Comparison of ENCODE assay signal across 16 cellular contexts in the genomic region with DNA sequence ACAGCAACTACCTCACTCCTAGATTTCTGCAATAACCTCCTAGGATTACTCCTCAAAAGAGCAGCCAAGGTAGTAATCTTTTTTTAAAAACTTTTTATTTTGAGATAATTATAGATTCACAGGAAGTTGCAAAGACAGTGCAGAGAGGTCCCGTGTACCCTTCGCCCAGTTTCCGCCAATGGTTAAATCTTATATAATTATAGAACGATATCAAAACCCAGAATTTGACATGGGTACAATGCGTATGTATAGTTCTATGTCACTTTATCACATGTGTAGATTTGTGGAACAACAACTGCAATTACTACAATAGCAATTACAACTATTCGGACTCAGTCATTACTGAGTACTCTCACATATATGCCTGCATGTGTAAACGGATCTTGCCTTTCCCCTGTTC.
DNase-seq lines count a peak whose midpoint lies in the region; ATAC-seq and TF ChIP-seq lines count a peak whose summit lies in the region.
"Had no signal": no experiment of that assay in that cellular context is flagged by ENCODE, and none has a peak within 500 bp of the region (broad histone marks: within the 10 kb centered on the region; RNA-seq: fewer than 3 reads in every experiment).

No MANE protein-coding gene starts in this region.

- 78 to 87% methylated on average over 7 of the region's 7 CpGs for WGBS in heart right ventricle, 2 donors

- H3K9me3 ChIP-seq in heart right ventricle, result no peaks in the 10 kb centered on the region
- H3K9me3 ChIP-seq: BE2C had no signal

- H3K27ac ChIP-seq in heart right ventricle, result peak overlapping the region in 8 of 10 donors; percentile 34 to 76 (median 64)
- H3K27ac ChIP-seq: PC-9 had no signal

- H3K27ac Mint-ChIP-seq in activated CD4-positive, alpha-beta memory T cell treated with anti-CD3 and anti-CD28 coated beads for 36 hours, result peak overlapping the region; percentile 83
- peak overlapping the region; percentile 94 for H3K27ac Mint-ChIP-seq in memory B cell
- H3K27ac Mint-ChIP-seq in type B pancreatic cell, result peak overlapping the region; percentile 39

- TF ChIP-seq CTCF in heart right ventricle (IDR thresholded peaks at IDR 0.05), result no peak
- TF ChIP-seq CTCF in type B pancreatic cell (conservative IDR thresholded peaks at IDR 0.05), result no peak

- H3K27me3 Mint-ChIP-seq in activated CD4-positive, alpha-beta memory T cell treated with anti-CD3 and anti-CD28 coated beads for 36 hours, result no peaks in the 10 kb centered on the region
- H3K27me3 Mint-ChIP-seq in memory B cell (no peaks in the 10 kb centered on the region), type B pancreatic cell (no peaks in the 10 kb centered on the region)
- H3K27me3 Mint-ChIP-seq: brain had no signal

- no peak overlapping the region for H3K4me3 ChIP-seq in heart right ventricle
- H3K4me3 ChIP-seq: PC-9 had no signal

- in situ Hi-C loops in KBM-7 (cut with MboI; ENCODE audit: low pct_unique_long_range_greater_than_20kb, low sequenced_read_pairs), result no loop called here

- peaks cover 20% of the 10 kb centered on the region for H3K36me3 Mint-ChIP-seq in activated CD4-positive, alpha-beta memory T cell treated with anti-CD3 and anti-CD28 coated beads for 36 hours
- H3K36me3 Mint-ChIP-seq in memory B cell (peaks cover 18% of the 10 kb centered on the region), type B pancreatic cell (peaks cover 20% of the 10 kb centered on the region)

- POLR2A ChIA-PET in activated CD4-positive, alpha-beta memory T cell treated with anti-CD3 and anti-CD28 coated beads for 36 hours (lab: Charles Lee), result interaction anchor here (1.3 to 2.1 kb wide), 5 partner anchors 54 to 165 kb away, joined by 4 to 11 read pairs (median 8); no protein-coding TSS in a partner anchor

- CTCF ChIA-PET in activated CD4-positive, alpha-beta memory T cell treated with anti-CD3 and anti-CD28 coated beads for 36 hours (lab: Charles Lee), result interaction anchor here (1.3 to 1.4 kb wide), 2 partner anchors 40 to 77 kb away, joined by 3 read pairs; no protein-coding TSS in a partner anchor

- ATAC-seq in heart right ventricle (no peak), memory B cell (ENCODE audit: low read depth) (no peak), HG02884 (IDR thresholded peaks at IDR 0.05; ENCODE audit: unreplicated experiment) (no peak)

- H3K4me1 Mint-ChIP-seq in activated CD4-positive, alpha-beta memory T cell treated with anti-CD3 and anti-CD28 coated beads for 36 hours (ENCODE audit: low read depth), result peaks cover 64% of the 10 kb centered on the region
- H3K4me1 Mint-ChIP-seq in memory B cell, result peaks cover 52% of the 10 kb centered on the region
- H3K4me1 Mint-ChIP-seq in type B pancreatic cell (ENCODE audit: unreplicated experiment), result peaks cover 41% of the 10 kb centered on the region

- H3K27me3 ChIP-seq in heart right ventricle, result no peaks in the 10 kb centered on the region
- H3K27me3 ChIP-seq: BE2C had no signal

- peaks cover 9% of the 10 kb centered on the region for H3K9me3 Mint-ChIP-seq in activated CD4-positive, alpha-beta memory T cell treated with anti-CD3 and anti-CD28 coated beads for 36 hours
- H3K9me3 Mint-ChIP-seq in memory B cell, result no peaks in the 10 kb centered on the region
- peaks cover 3% of the 10 kb centered on the region for H3K9me3 Mint-ChIP-seq in type B pancreatic cell
- H3K9me3 Mint-ChIP-seq: brain had no signal

- peaks cover 0 to 19% (median 0%) of the 10 kb centered on the region in 9 donors for H3K36me3 ChIP-seq in heart right ventricle
- H3K36me3 ChIP-seq: BE2C had no signal

- intact Hi-C loops in heart right ventricle (cut with DNase I), result loop anchor here in 2 of 10 donors (5.0 kb wide), 2 partner anchors 50 to 165 kb away; a partner anchor contains a TSS
- intact Hi-C loops in cardiac septum (cut with DNase I), result no loop called here
- intact Hi-C loops in activated CD4-positive, alpha-beta memory T cell treated with anti-CD3 and anti-CD28 coated beads for 36 hours (cut with micrococcal nuclease), result loop anchor here (5.0 kb wide), 2 partner anchors 160 to 300 kb away; a partner anchor contains a TSS

- H3K4me3 Mint-ChIP-seq in activated CD4-positive, alpha-beta memory T cell treated with anti-CD3 and anti-CD28 coated beads for 36 hours, result peak overlapping the region; percentile 14
- H3K4me3 Mint-ChIP-seq in memory B cell, result peak overlapping the region; percentile 84
- no peak overlapping the region for H3K4me3 Mint-ChIP-seq in type B pancreatic cell
- H3K4me3 Mint-ChIP-seq: brain had no signal

- DNase-seq in heart right ventricle, result no peak
- DNase-seq in cardiac septum (ENCODE audit: low spot score), result no peak
- DNase-seq in activated CD4-positive, alpha-beta memory T cell treated with anti-CD3 and anti-CD28 coated beads for 36 hours, result no peak
- no peak for DNase-seq in memory B cell (ENCODE audit: low spot score in 2 of 2)
- DNase-seq in type B pancreatic cell (ENCODE audit: extremely low spot score, unreplicated experiment), result no peak
- no peak for DNase-seq in DMS 273 treated with DMSO at 0.1 percent for 48 hours (lab: John Stamatoyannopoulos, UW)
- DNase-seq in KBM-7, result no peak
- DNase-seq: BE2C, head of caudate nucleus, left colon, NCI-H1048, NCI-H2171 treated with DMSO at 0.1 percent for 48 hours, T1000 had no signal

- H3K4me1 ChIP-seq in heart right ventricle, result peaks cover 0 to 58% (median 50%) of the 10 kb centered on the region in 9 donors

Comparison
In these comparisons a context has a peak if more than half of its experiments do, and no peak if none do; other contexts are left out.
1. H3K27ac Mint-ChIP-seq: peak in every context shown above with its lines; median percentile 94 in memory B cell; 83 in activated CD4-positive, alpha-beta memory T cell treated with anti-CD3 and anti-CD28 coated beads for 36 hours; 39 in type B pancreatic cell.